Comparison of ENCODE assay signal across 1 cellular context in genomic region chr7:130910949-130911944, GRCh38.
A peak's percentile ranks its signal among the peaks of the same experiment; 100 is the strongest.
TF ChIP-seq lines count a peak whose summit lies in the region.

No MANE protein-coding gene starts in this region.

TF ChIP-seq in SK-N-SH, 30 proteins besides CTCF, POLR2A, EP300 and RAD21 (continued from another document):
- peak; percentile 45; the same call in 1 of the 2 replicates for TF ChIP-seq MAX (IDR thresholded peaks at IDR 0.05; ENCODE audit: low read depth)
- peak; percentile 10 for TF ChIP-seq TAF1 (IDR thresholded peaks at IDR 0.05; ENCODE audit: borderline replicate concordance, low read depth, low read length)
- TF ChIP-seq TEAD4 (IDR thresholded peaks at IDR 0.05; ENCODE audit: borderline replicate concordance, insufficient read depth): no peak
- no peak for TF ChIP-seq NFIC (IDR thresholded peaks at IDR 0.05; ENCODE audit: borderline replicate concordance)
